ENCODE assay signal across 29 cellular contexts in genomic region chr11:119717839-119718534, GRCh38. TPM values are rescaled to one million over a fixed set of nuclear protein-coding genes. Genes with fewer than 3 reads are reported as not detected.
DNase-seq lines count a peak whose midpoint lies in the region; ATAC-seq and TF ChIP-seq lines count a peak whose summit lies in the region.
"Had no signal": no experiment of that assay in that cellular context is flagged by ENCODE, and none has a peak within 500 bp of the region (broad histone marks: within the 10 kb centered on the region; RNA-seq: fewer than 3 reads in every experiment).

No MANE protein-coding gene starts in this region.

- DNase-seq in NCI-H1417 (lab: John Stamatoyannopoulos, UW) (peak in 2 of 3 experiments; percentile 40 to 64), NCI-H1417 treated with DMSO at 0.1 percent for 48 hours (lab: John Stamatoyannopoulos, UW) (no peak), GM23338 (ENCODE audit: low spot score) (no peak), UCSD-AML1 (lab: John Stamatoyannopoulos, UW; ENCODE audit: unreplicated experiment) (no peak)
- no peak for DNase-seq in activated naive CD4-positive, alpha-beta T cell treated with Interleukin-2 at 50 U/mL for 16 hours
- DNase-seq: 8988T; activated CD4-positive, alpha-beta T cell treated with anti-CD3 and anti-CD28 coated beads for 4 hours; activated naive CD4-positive, alpha-beta T cell; activated T-cell treated with anti-CD3 and anti-CD28 coated beads, Interleukin-2, amount 50 U/mL, for 4 hours; adrenal gland; CD8-positive, alpha-beta memory T cell; GF-D8; naive B cell; NCI-H1105; NCI-H2029 treated with DMSO at 0.1 percent for 48 hours; NCI-H510A treated with DMSO at 0.1 percent for 48 hours; Peyer's patch; sigmoid colon; stimulated activated CD8-positive, alpha-beta memory T cell treated with anti-CD3 and anti-CD28 coated beads, Interleukin-4, amount 100 ng/mL, for 48 hours; T-helper 2 cell; transverse colon had no signal

- no peaks in the 10 kb centered on the region for H3K36me3 ChIP-seq in GM23338 (ENCODE audit: insufficient read depth)
- no peaks in the 10 kb centered on the region for H3K36me3 ChIP-seq in neural cell (ENCODE audit: insufficient read depth, low read length)
- H3K36me3 ChIP-seq: adrenal gland, cardiac muscle cell, Peyer's patch, sigmoid colon, transverse colon had no signal

- no peak overlapping the region for H3K4me3 ChIP-seq in GM23338
- H3K4me3 ChIP-seq in neural cell (ENCODE audit: low read length) = peak overlapping the region; percentile 38
- H3K4me3 ChIP-seq: adrenal gland, cardiac muscle cell, Peyer's patch, sigmoid colon, SK-N-MC, transverse colon had no signal

- ATAC-seq in GM23338 (no peak), GM19452 (IDR thresholded peaks at IDR 0.05; ENCODE audit: unreplicated experiment) (no peak)
- ATAC-seq: activated T-cell treated with anti-CD3 and anti-CD28 coated beads, Interleukin-2, amount 50 U/mL, for 4 hours had no signal

- H2AFZ ChIP-seq in GM23338 = no peak overlapping the region
- no peak overlapping the region for H2AFZ ChIP-seq in neural cell (ENCODE audit: low read depth, low read length)
- H2AFZ ChIP-seq: parathyroid adenoma had no signal

- TF ChIP-seq EP300 in neural cell (conservative IDR thresholded peaks at IDR 0.05; ENCODE audit: poor library complexity, severe bottlenecking) = no peak

- no peaks in the 10 kb centered on the region for H3K9me3 Mint-ChIP-seq in GM23338
- H3K9me3 Mint-ChIP-seq in brain = no peaks in the 10 kb centered on the region
- H3K9me3 Mint-ChIP-seq: activated T-cell treated with anti-CD3 and anti-CD28 coated beads, Interleukin-2, amount 50 U/mL, for 4 hours; dendritic cell treated with granulocyte-macrophage colony-stimulating factor and Interleukin-4, amounts not matched to agents 40 ng/mL and 50 ng/mL, for 4 days; IgD-negative memory B cell; naive B cell had no signal

- TF ChIP-seq CTCF in GM23338 (conservative IDR thresholded peaks at IDR 0.05; ENCODE audit: low read depth in 2 of 2) = no peak
- TF ChIP-seq CTCF in brain (conservative IDR thresholded peaks at IDR 0.05) = no peak
- TF ChIP-seq CTCF in neural cell (IDR thresholded peaks at IDR 0.05; ENCODE audit: poor library complexity, severe bottlenecking) = no peak

- H3K4me1 ChIP-seq in GM23338 (ENCODE audit: insufficient read depth) = peaks cover 48% of the 10 kb centered on the region
- H3K4me1 ChIP-seq: adrenal gland, parathyroid adenoma, sigmoid colon had no signal

- no peak for TF ChIP-seq RAD21 in neural cell (conservative IDR thresholded peaks at IDR 0.05)

- H3K9me3 ChIP-seq in neural cell (ENCODE audit: low read length) = no peaks in the 10 kb centered on the region
- H3K9me3 ChIP-seq: adrenal gland, Peyer's patch, sigmoid colon, transverse colon had no signal

- H3K9me2 ChIP-seq in GM23338 (ENCODE audit: insufficient read depth) (no peaks in the 10 kb centered on the region), neural cell (ENCODE audit: insufficient read depth, low read length) (no peaks in the 10 kb centered on the region)

- H3K4me3 Mint-ChIP-seq in GM23338 (no peak overlapping the region), brain (peak overlapping the region; percentile 44 to 74 (median 59))
- H3K4me3 Mint-ChIP-seq: activated T-cell treated with anti-CD3 and anti-CD28 coated beads, Interleukin-2, amount 50 U/mL, for 4 hours; CD8-positive, alpha-beta memory T cell; dendritic cell treated with granulocyte-macrophage colony-stimulating factor and Interleukin-4, amounts not matched to agents 40 ng/mL and 50 ng/mL, for 4 days; IgD-negative memory B cell; naive B cell had no signal

- peak overlapping the region; percentile 26 for H3K9ac ChIP-seq in neural cell (ENCODE audit: low read length)
- H3K9ac ChIP-seq: parathyroid adenoma had no signal

- H3K36me3 Mint-ChIP-seq in GM23338 (ENCODE audit: low read depth) = peaks cover 15% of the 10 kb centered on the region; the same call in 2 of the 3 replicates
- H3K36me3 Mint-ChIP-seq in brain = peaks cover 23% of the 10 kb centered on the region
- H3K36me3 Mint-ChIP-seq: CD8-positive, alpha-beta memory T cell; naive B cell had no signal

- peaks cover 90% of the 10 kb centered on the region for H3K4me1 Mint-ChIP-seq in GM23338
- H3K4me1 Mint-ChIP-seq in brain = peaks cover 98% of the 10 kb centered on the region
- H3K4me1 Mint-ChIP-seq: CD8-positive, alpha-beta memory T cell had no signal

- H3K27me3 ChIP-seq in GM23338 (ENCODE audit: insufficient read depth) (no peaks in the 10 kb centered on the region), neural cell (ENCODE audit: insufficient read depth, low read depth, low read length) (no peaks in the 10 kb centered on the region)
- H3K27me3 ChIP-seq: adrenal gland, cardiac muscle cell, Peyer's patch, sigmoid colon, transverse colon had no signal

- peaks cover 97% of the 10 kb centered on the region for H3K79me2 ChIP-seq in GM23338 (replicated peaks; ENCODE audit: insufficient read depth)
- H3K79me2 ChIP-seq in neural cell (replicated peaks; ENCODE audit: insufficient read depth, low read length) = peaks cover 22% of the 10 kb centered on the region
- H3K79me2 ChIP-seq: parathyroid adenoma had no signal

- H3K4me2 ChIP-seq in GM23338 = peak overlapping the region; percentile 48; the same call in 1 of the 2 replicates
- no peak overlapping the region for H3K4me2 ChIP-seq in neural cell (ENCODE audit: low read length)

- H4K20me1 ChIP-seq in GM23338 (replicated peaks; ENCODE audit: insufficient read depth) (peaks cover 84% of the 10 kb centered on the region), neural cell (ENCODE audit: insufficient read depth) (no peaks in the 10 kb centered on the region)

- H3K27ac ChIP-seq in GM23338 (ENCODE audit: low read depth) (no peak overlapping the region), neural cell (ENCODE audit: low read length) (no peak overlapping the region)
- H3K27ac ChIP-seq: adrenal gland, cardiac muscle cell, parathyroid adenoma, Peyer's patch, sigmoid colon, SK-N-MC, transverse colon had no signal

- H3F3A ChIP-seq in GM23338 (replicated peaks; ENCODE audit: low read depth) (no peaks in the 10 kb centered on the region), neural cell (ENCODE audit: insufficient read depth, low read length, poor library complexity, severe bottlenecking) (no peaks in the 10 kb centered on the region)

- H3K27ac Mint-ChIP-seq in GM23338 = no peak overlapping the region
- peak overlapping the region in 4 of 5 experiments; percentile 43 to 84 (median 66) for H3K27ac Mint-ChIP-seq in brain
- H3K27ac Mint-ChIP-seq: CD8-positive, alpha-beta memory T cell; dendritic cell treated with granulocyte-macrophage colony-stimulating factor and Interleukin-4, amounts not matched to agents 40 ng/mL and 50 ng/mL, for 4 days had no signal

- H3K27me3 Mint-ChIP-seq in GM23338 (ENCODE audit: insufficient read depth, low read depth, poor library complexity) (peaks cover 13% of the 10 kb centered on the region), brain (peaks cover 3% of the 10 kb centered on the region)

TF ChIP-seq in GM23338, 12 proteins besides CTCF, POLR2A, EP300 and RAD21 (continues in another document):
- TF ChIP-seq CREB1 (CRISPR knock-in tag; IDR thresholded peaks at IDR 0.05; ENCODE audit: low read depth) (no peak), EZH2phosphoT487 (IDR thresholded peaks at IDR 0.05; ENCODE audit: unreplicated experiment) (no peak)

TF ChIP-seq in neural cell, 6 proteins besides CTCF, POLR2A, EP300 and RAD21:
- no peak for TF ChIP-seq POLR2AphosphoS5 (IDR thresholded peaks at IDR 0.05)
- no peak for TF ChIP-seq REST (IDR thresholded peaks at IDR 0.05; ENCODE audit: borderline replicate concordance)
- TF ChIP-seq MXI1 (conservative IDR thresholded peaks at IDR 0.05; ENCODE audit: poor library complexity, severe bottlenecking) = no peak
- no peak for TF ChIP-seq SMC3 (conservative IDR thresholded peaks at IDR 0.05; ENCODE audit: poor library complexity)

RNA-seq across cellular contexts. Expression of gene NECTIN1, which starts 11.0 kb away (rescaled TPM):
- 48.4 and 56.3 TPM in 2 replicates for total RNA-seq in GM23338 (2014; rRNA removed; shearing (Covaris generic))
- 18.7 and 19.9 TPM in 2 replicates for polyA plus RNA-seq in GM23338 (2016; fragmentation: Nextera tagmentation; extraction: Ambion mirVana)
- polyA plus RNA-seq in brain (ENCODE audit: insufficient read depth, low read depth, low replicate concordance) = 56.3 TPM
- polyA plus RNA-seq in neural cell = 5.6 and 8.1 TPM in 2 replicates
- 28.2 and 29.8 TPM in 2 replicates for polyA minus RNA-seq in neural cell

Comparison
In these comparisons a context has a peak if more than half of its experiments do, and no peak if none do; other contexts are left out.
1. DNase-seq: peak in NCI-H1417 (2 of 3); none in NCI-H1417 treated with DMSO at 0.1 percent for 48 hours (single experiment), GM23338 (single experiment), activated naive CD4-positive, alpha-beta T cell treated with Interleukin-2 at 50 U/mL for 16 hours (single experiment) and UCSD-AML1 (single experiment).